ENCODE assay signal across 17 cellular contexts in genomic region chr5:2249442-2249841, GRCh38.
A peak's percentile ranks its signal among the peaks of the same experiment; 100 is the strongest.
DNase-seq lines count a peak whose midpoint lies in the region; ATAC-seq and TF ChIP-seq lines count a peak whose summit lies in the region.
"Had no signal": no experiment of that assay in that cellular context is flagged by ENCODE, and none has a peak within 500 bp of the region (broad histone marks: within the 10 kb centered on the region; RNA-seq: fewer than 3 reads in every experiment).

No MANE protein-coding gene starts in this region.

- H3K27ac Mint-ChIP-seq in stimulated activated effector memory CD8-positive, alpha-beta T cell treated with anti-CD3 and anti-CD28 coated beads, Interleukin-12 subunit alpha, Interleukin-12 subunit beta, amount 100 ng/mL, for 72 hours, result no peak overlapping the region
- no peak overlapping the region for H3K27ac Mint-ChIP-seq in activated naive CD4-positive, alpha-beta T cell treated with anti-CD3 and anti-CD28 coated beads, Interleukin-2, amount 10 ng/mL, durations not matched to agents 7 days and 5 days
- H3K27ac Mint-ChIP-seq: CD4-positive, alpha-beta T cell; CD8-positive, alpha-beta T cell had no signal

- ATAC-seq in stimulated activated effector memory CD8-positive, alpha-beta T cell treated with anti-CD3 and anti-CD28 coated beads, Interleukin-12 subunit alpha, Interleukin-12 subunit beta, amount 100 ng/mL, for 72 hours, result peak; percentile 8
- ATAC-seq in right lobe of liver, result no peak
- ATAC-seq: CD8-positive, alpha-beta T cell had no signal

- 0 out of 2 replicates have a peak overlapping the region, but pooled peaks have one; percentile 82 for H3K4me2 ChIP-seq in BLaER1

- no peaks in the 10 kb centered on the region for H3K4me1 Mint-ChIP-seq in stimulated activated effector memory CD8-positive, alpha-beta T cell treated with anti-CD3 and anti-CD28 coated beads, Interleukin-12 subunit alpha, Interleukin-12 subunit beta, amount 100 ng/mL, for 72 hours
- no peaks in the 10 kb centered on the region for H3K4me1 Mint-ChIP-seq in activated naive CD4-positive, alpha-beta T cell treated with anti-CD3 and anti-CD28 coated beads, Interleukin-2, amount 10 ng/mL, durations not matched to agents 7 days and 5 days

- H3K36me3 Mint-ChIP-seq in stimulated activated effector memory CD8-positive, alpha-beta T cell treated with anti-CD3 and anti-CD28 coated beads, Interleukin-12 subunit alpha, Interleukin-12 subunit beta, amount 100 ng/mL, for 72 hours, result no peaks in the 10 kb centered on the region
- H3K36me3 Mint-ChIP-seq in activated naive CD4-positive, alpha-beta T cell treated with anti-CD3 and anti-CD28 coated beads, Interleukin-2, amount 10 ng/mL, durations not matched to agents 7 days and 5 days, result no peaks in the 10 kb centered on the region
- H3K36me3 Mint-ChIP-seq: CD8-positive, alpha-beta T cell had no signal

- H4K20me1 ChIP-seq in BLaER1, result no peaks in the 10 kb centered on the region

- CTCF ChIA-PET in activated naive CD4-positive, alpha-beta T cell treated with anti-CD3 and anti-CD28 coated beads, Interleukin-2, amount 10 ng/mL, durations not matched to agents 7 days and 5 days (lab: Charles Lee), result no interaction called here

- H3K27ac ChIP-seq in BLaER1 (no peak overlapping the region), right lobe of liver (no peak overlapping the region), colonic mucosa (no peak overlapping the region)
- H3K27ac ChIP-seq: BLaER1 treated with 17β-estradiol and CSF1 and Interleukin-3, amounts not matched to agents 10 nM and 100 nM; C4-2B had no signal

- H3K9me3 ChIP-seq in BLaER1 (peaks cover 12% of the 10 kb centered on the region), right lobe of liver (no peaks in the 10 kb centered on the region), colonic mucosa (no peaks in the 10 kb centered on the region)
- H3K9me3 ChIP-seq: BE2C, Caco-2 had no signal

- H3K4me1 ChIP-seq in BLaER1 (peaks cover 51% of the 10 kb centered on the region), right lobe of liver (no peaks in the 10 kb centered on the region), colonic mucosa (no peaks in the 10 kb centered on the region)
- H3K4me1 ChIP-seq: BE2C, Caco-2 had no signal

- H3K9me3 Mint-ChIP-seq in stimulated activated effector memory CD8-positive, alpha-beta T cell treated with anti-CD3 and anti-CD28 coated beads, Interleukin-12 subunit alpha, Interleukin-12 subunit beta, amount 100 ng/mL, for 72 hours, result peaks cover 5% of the 10 kb centered on the region
- H3K9me3 Mint-ChIP-seq in activated naive CD4-positive, alpha-beta T cell treated with anti-CD3 and anti-CD28 coated beads, Interleukin-2, amount 10 ng/mL, durations not matched to agents 7 days and 5 days, result no peaks in the 10 kb centered on the region
- H3K9me3 Mint-ChIP-seq: CD4-positive, alpha-beta T cell had no signal

- no peak overlapping the region for H3K4me3 Mint-ChIP-seq in stimulated activated effector memory CD8-positive, alpha-beta T cell treated with anti-CD3 and anti-CD28 coated beads, Interleukin-12 subunit alpha, Interleukin-12 subunit beta, amount 100 ng/mL, for 72 hours
- no peak overlapping the region for H3K4me3 Mint-ChIP-seq in activated naive CD4-positive, alpha-beta T cell treated with anti-CD3 and anti-CD28 coated beads, Interleukin-2, amount 10 ng/mL, durations not matched to agents 7 days and 5 days
- H3K4me3 Mint-ChIP-seq: CD4-positive, alpha-beta T cell; CD8-positive, alpha-beta T cell had no signal

- 23% methylated on average over 2 of the region's 10 CpGs for WGBS in right lobe of liver (ENCODE audit: insufficient coverage, low coverage, low lambda C conversion rate, missing lambda C conversion rate)

- TF ChIP-seq CTCF in right lobe of liver (IDR thresholded peaks at IDR 0.05) (no peak), colonic mucosa (IDR thresholded peaks at IDR 0.05) (no peak)

- H3K9ac ChIP-seq in BLaER1 (no peak overlapping the region), colonic mucosa (ENCODE audit: low read depth in 2 of 2, low read length in 2 of 2) (no peak overlapping the region)
- H3K9ac ChIP-seq: BLaER1 treated with 17β-estradiol and CSF1 and Interleukin-3, amounts not matched to agents 10 nM and 100 nM had no signal

- H3K36me3 ChIP-seq in BLaER1, result no peaks in the 10 kb centered on the region
- no peaks in the 10 kb centered on the region for H3K36me3 ChIP-seq in right lobe of liver
- H3K36me3 ChIP-seq in colonic mucosa, result no peaks in the 10 kb centered on the region
- H3K36me3 ChIP-seq: BE2C; BLaER1 treated with 17β-estradiol and CSF1 and Interleukin-3, amounts not matched to agents 10 nM and 100 nM had no signal

- DNase-seq in mesenteric fat pad (ENCODE audit: low spot score) (peak; percentile 67), right lobe of liver (no peak), colonic mucosa (no peak)
- no peak for DNase-seq in stimulated activated effector memory CD8-positive, alpha-beta T cell treated with anti-CD3 and anti-CD28 coated beads, Interleukin-12 subunit alpha, Interleukin-12 subunit beta, amount 100 ng/mL, for 72 hours (ENCODE audit: low spot score in 2 of 2)
- no peak for DNase-seq in activated naive CD4-positive, alpha-beta T cell treated with anti-CD3 and anti-CD28 coated beads, Interleukin-2, amount 10 ng/mL, durations not matched to agents 7 days and 5 days
- DNase-seq: 8988T; ACHN; BE2C; Caco-2; Calu3; CD4-positive, alpha-beta T cell; CD8-positive, alpha-beta T cell; DMS79 treated with DMSO at 0.1 percent for 48 hours; GF-D8 had no signal

- TF ChIP-seq POLR2A in right lobe of liver (IDR thresholded peaks at IDR 0.05), result no peak

- intact Hi-C loops in right lobe of liver (cut with DNase I), result no loop called here
- intact Hi-C loops in colonic mucosa (cut with DNase I), result no loop called here

- H3K27me3 ChIP-seq in BLaER1 (peaks cover 23% of the 10 kb centered on the region), right lobe of liver (no peaks in the 10 kb centered on the region), colonic mucosa (no peaks in the 10 kb centered on the region)
- H3K27me3 ChIP-seq: BE2C had no signal

- H3K27me3 Mint-ChIP-seq in activated naive CD4-positive, alpha-beta T cell treated with anti-CD3 and anti-CD28 coated beads, Interleukin-2, amount 10 ng/mL, durations not matched to agents 7 days and 5 days, result no peaks in the 10 kb centered on the region

- no peak overlapping the region for H3K4me3 ChIP-seq in BLaER1
- no peak overlapping the region for H3K4me3 ChIP-seq in right lobe of liver
- H3K4me3 ChIP-seq in colonic mucosa, result no peak overlapping the region
- H3K4me3 ChIP-seq: BLaER1 treated with 17β-estradiol and CSF1 and Interleukin-3, amounts not matched to agents 10 nM and 100 nM had no signal
